Comparison of ENCODE assay signal across 8 cellular contexts in the genomic region with DNA sequence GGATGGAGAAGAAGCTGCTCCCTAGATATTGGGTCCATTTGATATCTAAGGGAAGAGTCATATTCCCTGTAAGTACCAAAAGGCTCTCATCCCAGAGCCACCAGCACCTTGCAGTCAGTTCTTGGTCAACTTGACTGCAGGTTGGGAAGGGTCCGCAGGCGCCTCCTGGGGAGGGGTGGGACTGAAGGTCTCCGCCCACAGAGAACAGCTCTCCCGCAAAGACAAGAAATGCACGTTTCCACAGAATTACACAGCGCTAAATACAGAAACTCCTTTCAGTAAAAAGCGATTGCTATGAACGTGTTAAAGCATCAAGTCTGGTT. TPM values are rescaled to one million over a fixed set of nuclear protein-coding genes. Genes with fewer than 3 reads are reported as not detected.
DNase-seq lines count a peak whose midpoint lies in the region; ATAC-seq and TF ChIP-seq lines count a peak whose summit lies in the region.

No MANE protein-coding gene starts in this region.

- H3K27me3 ChIP-seq in GM23338 (ENCODE audit: insufficient read depth) (no peaks in the 10 kb centered on the region), foreskin keratinocyte (no peaks in the 10 kb centered on the region)

- H3K4me3 ChIP-seq in GM23338 (peak overlapping the region; percentile 79), skeletal muscle cell (ENCODE audit: low read depth, low read length) (peak overlapping the region; percentile 87)

- H3K4me1 ChIP-seq in GM23338 (ENCODE audit: insufficient read depth), result peaks cover 16% of the 10 kb centered on the region
- H3K4me1 ChIP-seq in foreskin keratinocyte, result peaks cover 16% of the 10 kb centered on the region

- ATAC-seq in GM23338 (peak; percentile 0; the same call in 1 of the 3 replicates), foreskin keratinocyte (no peak), GM19455 (IDR thresholded peaks at IDR 0.05; ENCODE audit: unreplicated experiment) (no peak)

- H3K9me2 ChIP-seq in GM23338 (ENCODE audit: insufficient read depth), result no peaks in the 10 kb centered on the region

- peak overlapping the region; percentile 78; the same call in 1 of the 2 replicates for H3K27ac Mint-ChIP-seq in GM23338

- peaks cover 12% of the 10 kb centered on the region; the same call in 1 of the 2 replicates for H3F3A ChIP-seq in GM23338 (replicated peaks; ENCODE audit: low read depth)

- H2AFZ ChIP-seq in GM23338, result peak overlapping the region; percentile 86; the same call in 1 of the 2 replicates

- no peaks in the 10 kb centered on the region for H3K9me3 Mint-ChIP-seq in GM23338

- peaks cover 19% of the 10 kb centered on the region for H3K4me1 Mint-ChIP-seq in GM23338

- peaks cover 4% of the 10 kb centered on the region; the same call in 2 of the 3 replicates for H3K36me3 Mint-ChIP-seq in GM23338 (ENCODE audit: low read depth)

- no peaks in the 10 kb centered on the region; the same call in 1 of the 2 replicates for H3K36me3 ChIP-seq in GM23338 (ENCODE audit: insufficient read depth)

- H3K79me2 ChIP-seq in GM23338 (replicated peaks; ENCODE audit: insufficient read depth), result peaks cover 77% of the 10 kb centered on the region

- peak overlapping the region; percentile 83 for H3K4me3 Mint-ChIP-seq in GM23338

- DNase-seq in GM23338 (ENCODE audit: low spot score) (peak; percentile 19), foreskin keratinocyte (no peak), skeletal muscle cell (ENCODE audit: low read depth) (no peak), CD1c-positive myeloid dendritic cell (ENCODE audit: extremely low spot score) (no peak), NCI-H2171 treated with DMSO at 0.1 percent for 48 hours (lab: John Stamatoyannopoulos, UW) (no peak)
- no peak for DNase-seq in central memory CD4-positive, alpha-beta T cell

- H3K4me2 ChIP-seq in GM23338, result peak overlapping the region; percentile 88

- TF ChIP-seq CTCF in GM23338 (conservative IDR thresholded peaks at IDR 0.05; ENCODE audit: low read depth in 2 of 2) (no peak), VCaP (conservative IDR thresholded peaks at IDR 0.05) (no peak), foreskin keratinocyte (conservative IDR thresholded peaks at IDR 0.05) (no peak)

- peaks cover 2% of the 10 kb centered on the region for H3K27me3 Mint-ChIP-seq in GM23338 (ENCODE audit: insufficient read depth, low read depth, poor library complexity)

- H4K20me1 ChIP-seq in GM23338 (replicated peaks; ENCODE audit: insufficient read depth), result peaks cover 15% of the 10 kb centered on the region

- H3K27ac ChIP-seq in GM23338 (ENCODE audit: low read depth), result peak overlapping the region; percentile 79
- H3K27ac ChIP-seq in VCaP, result peak overlapping the region; percentile 97
- H3K27ac ChIP-seq in foreskin keratinocyte, result peak overlapping the region; percentile 31

TF ChIP-seq in GM23338, 12 proteins besides CTCF, POLR2A, EP300 and RAD21 (continues in another document):
- no peak for TF ChIP-seq ZNF114 (CRISPR knock-in tag; IDR thresholded peaks at IDR 0.05)
- no peak for TF ChIP-seq EZH2 (IDR thresholded peaks at IDR 0.05; ENCODE audit: low read depth, unreplicated experiment)
- no peak for TF ChIP-seq NANOG (IDR thresholded peaks at IDR 0.05; ENCODE audit: borderline replicate concordance)
- no peak for TF ChIP-seq POLR2AphosphoS5 (IDR thresholded peaks at IDR 0.05; ENCODE audit: low read depth)
- no peak for TF ChIP-seq STAT1 (IDR thresholded peaks at IDR 0.05; ENCODE audit: unreplicated experiment)
- no peak for TF ChIP-seq ETS1 (IDR thresholded peaks at IDR 0.05)
- no peak for TF ChIP-seq ZNF331 (CRISPR knock-in tag; IDR thresholded peaks at IDR 0.05; ENCODE audit: low read depth)
- TF ChIP-seq EZH2phosphoT487 (IDR thresholded peaks at IDR 0.05; ENCODE audit: unreplicated experiment), result no peak
- TF ChIP-seq, protein P1, sequence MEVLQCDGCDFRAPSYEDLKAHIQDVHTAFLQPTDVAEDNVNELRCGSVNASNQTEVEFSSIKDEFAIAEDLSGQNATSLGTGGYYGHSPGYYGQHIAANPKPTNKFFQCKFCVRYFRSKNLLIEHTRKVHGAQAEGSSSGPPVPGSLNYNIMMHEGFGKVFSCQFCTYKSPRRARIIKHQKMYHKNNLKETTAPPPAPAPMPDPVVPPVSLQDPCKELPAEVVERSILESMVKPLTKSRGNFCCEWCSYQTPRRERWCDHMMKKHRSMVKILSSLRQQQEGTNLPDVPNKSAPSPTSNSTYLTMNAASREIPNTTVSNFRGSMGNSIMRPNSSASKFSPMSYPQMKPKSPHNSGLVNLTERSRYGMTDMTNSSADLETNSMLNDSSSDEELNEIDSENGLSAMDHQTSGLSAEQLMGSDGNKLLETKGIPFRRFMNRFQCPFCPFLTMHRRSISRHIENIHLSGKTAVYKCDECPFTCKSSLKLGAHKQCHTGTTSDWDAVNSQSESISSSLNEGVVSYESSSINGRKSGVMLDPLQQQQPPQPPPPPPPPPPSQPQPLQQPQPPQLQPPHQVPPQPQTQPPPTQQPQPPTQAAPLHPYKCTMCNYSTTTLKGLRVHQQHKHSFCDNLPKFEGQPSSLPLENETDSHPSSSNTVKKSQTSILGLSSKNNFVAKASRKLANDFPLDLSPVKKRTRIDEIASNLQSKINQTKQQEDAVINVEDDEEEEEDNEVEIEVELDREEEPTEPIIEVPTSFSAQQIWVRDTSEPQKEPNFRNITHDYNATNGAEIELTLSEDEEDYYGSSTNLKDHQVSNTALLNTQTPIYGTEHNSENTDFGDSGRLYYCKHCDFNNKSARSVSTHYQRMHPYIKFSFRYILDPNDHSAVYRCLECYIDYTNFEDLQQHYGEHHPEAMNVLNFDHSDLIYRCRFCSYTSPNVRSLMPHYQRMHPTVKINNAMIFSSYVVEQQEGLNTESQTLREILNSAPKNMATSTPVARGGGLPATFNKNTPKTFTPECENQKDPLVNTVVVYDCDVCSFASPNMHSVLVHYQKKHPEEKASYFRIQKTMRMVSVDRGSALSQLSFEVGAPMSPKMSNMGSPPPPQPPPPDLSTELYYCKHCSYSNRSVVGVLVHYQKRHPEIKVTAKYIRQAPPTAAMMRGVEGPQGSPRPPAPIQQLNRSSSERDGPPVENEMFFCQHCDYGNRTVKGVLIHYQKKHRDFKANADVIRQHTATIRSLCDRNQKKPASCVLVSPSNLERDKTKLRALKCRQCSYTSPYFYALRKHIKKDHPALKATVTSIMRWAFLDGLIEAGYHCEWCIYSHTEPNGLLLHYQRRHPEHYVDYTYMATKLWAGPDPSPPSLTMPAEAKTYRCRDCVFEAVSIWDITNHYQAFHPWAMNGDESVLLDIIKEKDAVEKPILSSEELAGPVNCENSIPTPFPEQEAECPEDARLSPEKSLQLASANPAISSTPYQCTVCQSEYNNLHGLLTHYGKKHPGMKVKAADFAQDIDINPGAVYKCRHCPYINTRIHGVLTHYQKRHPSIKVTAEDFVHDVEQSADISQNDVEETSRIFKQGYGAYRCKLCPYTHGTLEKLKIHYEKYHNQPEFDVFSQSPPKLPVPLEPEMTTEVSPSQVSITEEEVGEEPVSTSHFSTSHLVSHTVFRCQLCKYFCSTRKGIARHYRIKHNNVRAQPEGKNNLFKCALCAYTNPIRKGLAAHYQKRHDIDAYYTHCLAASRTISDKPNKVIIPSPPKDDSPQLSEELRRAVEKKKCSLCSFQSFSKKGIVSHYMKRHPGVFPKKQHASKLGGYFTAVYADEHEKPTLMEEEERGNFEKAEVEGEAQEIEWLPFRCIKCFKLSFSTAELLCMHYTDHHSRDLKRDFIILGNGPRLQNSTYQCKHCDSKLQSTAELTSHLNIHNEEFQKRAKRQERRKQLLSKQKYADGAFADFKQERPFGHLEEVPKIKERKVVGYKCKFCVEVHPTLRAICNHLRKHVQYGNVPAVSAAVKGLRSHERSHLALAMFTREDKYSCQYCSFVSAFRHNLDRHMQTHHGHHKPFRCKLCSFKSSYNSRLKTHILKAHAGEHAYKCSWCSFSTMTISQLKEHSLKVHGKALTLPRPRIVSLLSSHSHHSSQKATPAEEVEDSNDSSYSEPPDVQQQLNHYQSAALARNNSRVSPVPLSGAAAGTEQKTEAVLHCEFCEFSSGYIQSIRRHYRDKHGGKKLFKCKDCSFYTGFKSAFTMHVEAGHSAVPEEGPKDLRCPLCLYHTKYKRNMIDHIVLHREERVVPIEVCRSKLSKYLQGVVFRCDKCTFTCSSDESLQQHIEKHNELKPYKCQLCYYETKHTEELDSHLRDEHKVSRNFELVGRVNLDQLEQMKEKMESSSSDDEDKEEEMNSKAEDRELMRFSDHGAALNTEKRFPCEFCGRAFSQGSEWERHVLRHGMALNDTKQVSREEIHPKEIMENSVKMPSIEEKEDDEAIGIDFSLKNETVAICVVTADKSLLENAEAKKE (CRISPR knock-in tag; IDR thresholded peaks at IDR 0.05), result no peak
- TF ChIP-seq JUNB (IDR thresholded peaks at IDR 0.05; ENCODE audit: unreplicated experiment), result no peak

RNA-seq across cellular contexts. Expression of gene CTCF, which starts 0.9 kb away (rescaled TPM):
- total RNA-seq in GM23338 (2014; rRNA removed; shearing (Covaris generic)), result 64.5 and 81.0 TPM in 2 replicates
- polyA plus RNA-seq in GM23338 (2016; fragmentation: Nextera tagmentation; extraction: Ambion mirVana), result 67.7 and 72.3 TPM in 2 replicates
- total RNA-seq in foreskin keratinocyte, result 37.0 and 42.9 TPM in 2 replicates
- polyA plus RNA-seq in foreskin keratinocyte, result 17.8 and 22.1 TPM in 2 replicates

RNA-seq across cellular contexts. Expression of gene RIPOR1, which starts 32.8 kb away (rescaled TPM):
- total RNA-seq in GM23338 (2014; rRNA removed; shearing (Covaris generic)), result 7.4 and 22.4 TPM in 2 replicates
- 6.8 and 7.6 TPM in 2 replicates for polyA plus RNA-seq in GM23338 (2016; fragmentation: Nextera tagmentation; extraction: Ambion mirVana)
- total RNA-seq in foreskin keratinocyte, result 31.6 and 32.0 TPM in 2 replicates
- polyA plus RNA-seq in foreskin keratinocyte, result 29.3 and 29.9 TPM in 2 replicates

Comparison
In these comparisons a context has a peak if more than half of its experiments do, and no peak if none do; other contexts are left out.
1. H3K27ac ChIP-seq: peak in every context shown above with its lines; median percentile 97 in VCaP; 79 in GM23338; 31 in foreskin keratinocyte.